In the genomic region with DNA sequence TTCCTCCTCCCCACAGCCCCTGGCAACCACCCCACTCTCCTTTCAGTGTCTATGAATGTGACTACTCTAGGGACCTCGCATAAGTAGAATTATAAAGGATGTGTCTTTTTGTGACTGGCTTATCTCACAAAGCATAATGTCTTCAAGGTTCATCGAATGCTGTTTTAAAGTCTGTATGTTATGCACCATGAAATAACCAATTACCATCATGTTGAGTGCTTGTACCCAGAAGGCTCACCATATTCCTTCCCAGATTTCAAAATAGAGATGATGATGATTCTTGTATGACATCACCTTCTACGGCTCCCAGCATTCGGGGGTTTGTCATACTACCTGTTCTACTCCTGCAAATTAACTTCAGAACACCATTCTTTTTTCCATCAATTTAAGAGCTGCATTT, we compare ENCODE assay signal across 30 cellular contexts. TPM values are rescaled to one million over a fixed set of nuclear protein-coding genes. Genes with fewer than 3 reads are reported as not detected.
"Had no signal": no experiment of that assay in that cellular context is flagged by ENCODE, and none has a peak within 500 bp of the region (broad histone marks: within the 10 kb centered on the region; RNA-seq: fewer than 3 reads in every experiment).

No MANE protein-coding gene starts in this region.

- H3K4me3 Mint-ChIP-seq: activated naive CD8-positive, alpha-beta T cell; activated T-cell treated with anti-CD3 and anti-CD28 coated beads, Interleukin-2, amount 50 U/mL, for 72 hours; natural killer cell had no signal

- H3K4me3 ChIP-seq: adrenal gland, body of pancreas, cardiac muscle cell, colonic mucosa, left ventricle myocardium inferior, lung, thoracic aorta, uterus had no signal

- H3K9me3 Mint-ChIP-seq: activated T-cell treated with anti-CD3 and anti-CD28 coated beads, Interleukin-2, amount 50 U/mL, for 72 hours; natural killer cell had no signal

- ATAC-seq: activated T-cell treated with anti-CD3 and anti-CD28 coated beads, Interleukin-2, amount 50 U/mL, for 72 hours; body of pancreas; natural killer cell; right cardiac atrium; stimulated activated naive CD8-positive, alpha-beta T cell treated with anti-CD3 and anti-CD28 coated beads, Interleukin-15, Interleukin-2, amounts not matched to agents 100 U/mL and 50 U/mL, for 24 hours had no signal

- FAIRE-seq: endometrium, frontal cortex, TTC549 had no signal

- H3K27me3 ChIP-seq: adrenal gland, body of pancreas, cardiac muscle cell, colonic mucosa, spleen, uterus had no signal

- H3K36me3 Mint-ChIP-seq: activated naive CD8-positive, alpha-beta T cell; natural killer cell had no signal

- H3K4me1 Mint-ChIP-seq: natural killer cell had no signal

- H3K36me3 ChIP-seq: adrenal gland, cardiac muscle cell, colonic mucosa, spleen, thoracic aorta, uterus had no signal

- DNase-seq: activated CD4-positive, alpha-beta T cell treated with anti-CD3 and anti-CD28 coated beads for 4 hours; activated CD4-positive, alpha-beta T cell treated with anti-CD3 and anti-CD28 coated beads, Interleukin-2, amount 50 U/mL, for 4 hours; activated naive CD4-positive, alpha-beta T cell treated with Interleukin-2 at 50 U/mL for 16 hours; activated T-cell treated with anti-CD3 and anti-CD28 coated beads for 4 hours; activated T-cell treated with anti-CD3 and anti-CD28 coated beads, Interleukin-2, amount 50 U/mL, for 72 hours; adrenal gland; body of pancreas; cerebellar nuclear complex; colonic mucosa; effector CD8-positive, alpha-beta T cell; glutamatergic neuron; islet precursor cell; left ventricle myocardium inferior; mesendoderm; natural killer cell; right cardiac atrium; spleen; stimulated activated naive CD8-positive, alpha-beta T cell treated with anti-CD3 and anti-CD28 coated beads, Interleukin-15, Interleukin-2, amounts not matched to agents 100 U/mL and 50 U/mL, for 24 hours; T-helper 9 cell; uterus had no signal

- H3K27ac Mint-ChIP-seq: activated naive CD8-positive, alpha-beta T cell; activated T-cell treated with anti-CD3 and anti-CD28 coated beads, Interleukin-2, amount 50 U/mL, for 72 hours; natural killer cell had no signal

- H3K9me3 ChIP-seq: adrenal gland, body of pancreas, colonic mucosa, left ventricle myocardium inferior, spleen, thoracic aorta, uterus had no signal

- H3K27me3 Mint-ChIP-seq: activated naive CD8-positive, alpha-beta T cell had no signal

- H3K4me1 ChIP-seq: body of pancreas, uterus had no signal

- H3K27ac ChIP-seq: adrenal gland, body of pancreas, cardiac muscle cell, colonic mucosa, left ventricle myocardium inferior, thoracic aorta, uterus, VCaP had no signal

RNA-seq across cellular contexts. Expression of gene PKD1L1, which starts 11.9 kb away (rescaled TPM):
- total RNA-seq: epithelial cell of proximal tubule had no signal
- polyA plus RNA-seq: aorta had no signal
